In genomic region chr7:34539003-34539402, GRCh38 we compare ENCODE assay signal across 19 cellular contexts.
A peak's percentile ranks its signal among the peaks of the same experiment; 100 is the strongest.
DNase-seq lines count a peak whose midpoint lies in the region; ATAC-seq and TF ChIP-seq lines count a peak whose summit lies in the region.
"Had no signal": no experiment of that assay in that cellular context is flagged by ENCODE, and none has a peak within 500 bp of the region (broad histone marks: within the 10 kb centered on the region; RNA-seq: fewer than 3 reads in every experiment).

No MANE protein-coding gene starts in this region.

- CTCF ChIA-PET in HEK293 (lab: Yijun Ruan, JAX): no interaction called here

- no peak for ATAC-seq in GM19035 (IDR thresholded peaks at IDR 0.05; ENCODE audit: unreplicated experiment)
- ATAC-seq: A549 had no signal

- TF ChIP-seq CTCF in HEK293 (tag by site-specific recombination; IDR thresholded peaks at IDR 0.05) (no peak), WERI-Rb-1 (IDR thresholded peaks at IDR 0.05; ENCODE audit: low read depth, low read length) (no peak)

- H3K27me3 ChIP-seq in WERI-Rb-1 (ENCODE audit: insufficient read depth, low read depth, severe bottlenecking): no peaks in the 10 kb centered on the region
- H3K27me3 ChIP-seq: BE2C; BLaER1 treated with 17β-estradiol and CSF1 and Interleukin-3, amounts not matched to agents 10 nM and 100 nM had no signal

- H3K27ac ChIP-seq in HEK293 (ENCODE audit: extremely low read depth, low read depth, low read length) (no peak overlapping the region), WERI-Rb-1 (no peak overlapping the region)
- H3K27ac ChIP-seq: A549; BLaER1 treated with 17β-estradiol and CSF1 and Interleukin-3, amounts not matched to agents 10 nM and 100 nM; GM23248 had no signal

- H3K9me3 ChIP-seq in HEK293 (ENCODE audit: control insufficient read depth, insufficient read depth, low read depth, low read length) (no peaks in the 10 kb centered on the region), WERI-Rb-1 (ENCODE audit: severe bottlenecking) (no peaks in the 10 kb centered on the region)
- H3K9me3 ChIP-seq: BE2C, HAP-1 had no signal

- no peaks in the 10 kb centered on the region for H3K4me1 ChIP-seq in HEK293 (ENCODE audit: control insufficient read depth, insufficient read depth, low read length)
- H3K4me1 ChIP-seq: A549; BE2C; BLaER1 treated with 17β-estradiol and CSF1 and Interleukin-3, amounts not matched to agents 10 nM and 100 nM; HAP-1 had no signal

- H3K4me3 ChIP-seq in HEK293 (ENCODE audit: low read depth, low read length) (no peak overlapping the region), WERI-Rb-1 (ENCODE audit: low read depth, low read length) (no peak overlapping the region)
- H3K4me3 ChIP-seq: A549; BLaER1 treated with 17β-estradiol and CSF1 and Interleukin-3, amounts not matched to agents 10 nM and 100 nM; GM23248; HAP-1 had no signal

- DNase-seq in NCI-H2171 treated with DMSO at 0.1 percent for 48 hours (lab: John Stamatoyannopoulos, UW) (peak; percentile 11), NCI-H2171 (lab: John Stamatoyannopoulos, UW) (no peak), amniotic epithelial cell (ENCODE audit: low read depth) (peak; percentile 3), epidermal melanocyte (ENCODE audit: insufficient read length, low spot score) (no peak), WERI-Rb-1 (no peak)
- DNase-seq: 8988T; ACHN; AML-193; BE2C; CD4-positive, alpha-beta T cell; CD8-positive, alpha-beta memory T cell; DMS 273 treated with DMSO at 0.1 percent for 48 hours; DND-41; GM23248 had no signal

- POLR2A ChIA-PET in HEK293 (lab: Yijun Ruan, JAX): no interaction called here

- H3K36me3 ChIP-seq in HEK293 (ENCODE audit: control insufficient read depth in 2 of 2, insufficient read depth in 1 of 2, low read length in 2 of 2): no peaks in the 10 kb centered on the region
- no peaks in the 10 kb centered on the region for H3K36me3 ChIP-seq in WERI-Rb-1
- H3K36me3 ChIP-seq: BE2C; BLaER1 treated with 17β-estradiol and CSF1 and Interleukin-3, amounts not matched to agents 10 nM and 100 nM; HAP-1 had no signal

TF ChIP-seq in HEK293, 187 proteins besides CTCF, POLR2A, EP300 and RAD21:
- TF ChIP-seq YY1 (tag by site-specific recombination; IDR thresholded peaks at IDR 0.05): no peak
- TF ChIP-seq SETDB1 (IDR thresholded peaks at IDR 0.05; ENCODE audit: insufficient read length, low read length): peak; percentile 45

Comparison
In these comparisons a context has a peak if more than half of its experiments do, and no peak if none do; other contexts are left out.
1. DNase-seq: peak in NCI-H2171 treated with DMSO at 0.1 percent for 48 hours (single experiment) and amniotic epithelial cell (single experiment); none in NCI-H2171 (single experiment), epidermal melanocyte (single experiment) and WERI-Rb-1 (single experiment).